Comparison of ENCODE assay signal across 2 cellular contexts in genomic region chr16:3971706-3972105, GRCh38.
TF ChIP-seq lines count a peak whose summit lies in the region.

No MANE protein-coding gene starts in this region.

TF ChIP-seq in IMR-90, 13 proteins besides CTCF, POLR2A, EP300 and RAD21:
- TF ChIP-seq USF2 (IDR thresholded peaks at IDR 0.05; ENCODE audit: low read depth, low read length) = no peak
- no peak for TF ChIP-seq SMC3 (IDR thresholded peaks at IDR 0.05; ENCODE audit: low read depth, low read length)

TF ChIP-seq in GM12891, 5 proteins besides CTCF, POLR2A, EP300 and RAD21:
- no peak for TF ChIP-seq POU2F2 (IDR thresholded peaks at IDR 0.05; ENCODE audit: low read depth, low read length)
- no peak for TF ChIP-seq SPI1 (IDR thresholded peaks at IDR 0.05; ENCODE audit: low read depth, low read length)
- TF ChIP-seq PAX5 (IDR thresholded peaks at IDR 0.05; ENCODE audit: insufficient read depth, low read length, severe bottlenecking) = no peak
- no peak for TF ChIP-seq POLR2AphosphoS5 (IDR thresholded peaks at IDR 0.05; ENCODE audit: low read depth, low read length)
- no peak for TF ChIP-seq TAF1 (IDR thresholded peaks at IDR 0.05; ENCODE audit: low read depth, low read length)
